8 cellular contexts compared by ENCODE assay signal in the genomic region with DNA sequence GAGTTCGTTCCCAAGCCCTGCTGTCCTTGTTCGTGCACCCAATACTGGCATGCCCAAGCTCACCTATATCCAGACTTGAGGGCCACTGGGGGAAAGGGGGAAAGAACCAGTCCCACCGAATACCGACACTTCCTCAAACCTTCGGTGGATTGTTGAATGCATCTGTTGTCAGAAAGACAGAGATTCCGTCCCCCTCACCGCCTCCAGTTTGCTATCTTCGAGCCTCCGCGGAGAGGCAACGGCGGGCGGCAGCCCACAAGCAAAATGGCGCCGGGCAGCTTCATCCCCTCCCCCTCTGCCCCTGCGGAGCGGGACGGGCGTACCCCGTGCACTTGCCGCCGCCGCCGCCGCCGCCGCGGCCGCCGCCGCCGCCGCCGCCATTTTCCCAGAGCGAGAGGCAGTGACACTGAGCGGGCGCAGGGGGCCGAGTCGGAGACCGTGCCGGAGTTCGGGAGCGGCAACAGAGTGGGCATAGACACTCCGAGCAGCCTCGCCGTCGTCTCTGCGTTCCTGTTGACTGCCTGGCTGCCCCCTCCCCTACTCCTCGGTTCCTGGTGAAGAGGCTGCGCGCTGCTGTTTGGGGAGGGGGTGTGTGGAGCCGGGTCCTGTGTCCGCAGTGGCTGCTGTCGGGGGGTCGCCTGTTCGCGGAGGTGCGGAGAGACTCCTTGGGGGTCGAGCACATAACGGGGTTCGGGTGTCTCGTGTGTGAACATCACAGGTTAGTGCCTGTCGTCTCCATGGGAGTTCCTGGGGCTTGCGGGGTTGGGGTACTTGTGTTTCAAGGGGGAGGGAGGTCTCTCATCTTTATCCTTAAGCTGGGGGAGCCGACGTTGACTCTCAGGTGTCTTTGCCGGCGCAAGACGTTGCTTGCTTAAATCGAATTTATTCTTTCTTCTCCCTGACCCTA. TPM values are rescaled to one million over a fixed set of nuclear protein-coding genes. Genes with fewer than 3 reads are reported as not detected.
A peak's percentile ranks its signal among the peaks of the same experiment; 100 is the strongest.
DNase-seq lines count a peak whose midpoint lies in the region; ATAC-seq and TF ChIP-seq lines count a peak whose summit lies in the region.

KMT2E (plus strand) TSS at position 388 of the 907 bp plus-strand sequence. CDS start 26,748 bp downstream, outside the sequence.

- dilution Hi-C loops in mammary epithelial cell (cut with HindIII; ENCODE audit: low sequenced_read_pairs): no loop called here

- no peaks in the 10 kb centered on the region for H4K20me1 ChIP-seq in mammary epithelial cell (ENCODE audit: insufficient read depth, low read length)

- 3% methylated on average over 26 of the region's 70 CpGs for WGBS in mammary epithelial cell (ENCODE audit: low coverage, missing lambda C conversion rate)

- in situ Hi-C loops in mammary epithelial cell (cut with MboI; ENCODE audit: low sequenced_read_pairs in 2 of 2): no loop called here

- H3K9me3 ChIP-seq in mammary epithelial cell (replicated peaks; ENCODE audit: insufficient read depth, low read length): no peaks in the 10 kb centered on the region

- BruUV-seq in mammary epithelial cell (replicated peaks; lab: Mats Ljungman, UMichigan): no TSS peak

- H2AFZ ChIP-seq in mammary epithelial cell (ENCODE audit: low read depth, low read length): peak within 1 kb of the TSS; percentile 88

- CTCF ChIA-PET in mammary epithelial cell (lab: Charles Lee; ENCODE audit: low non-redundant PET): interaction anchor here (0.6 to 0.7 kb wide), 2 partner anchors 31 to 48 kb away, joined by 3 to 4 read pairs; no protein-coding TSS in a partner anchor

- H3K4me1 ChIP-seq in mammary epithelial cell (ENCODE audit: insufficient read depth, low read length): peaks cover 8% of the 10 kb centered on the region

- peaks cover 92% of the 10 kb centered on the region for H3K79me2 ChIP-seq in mammary epithelial cell (ENCODE audit: insufficient read depth, low read length)

- H3K9ac ChIP-seq in mammary epithelial cell (ENCODE audit: insufficient read depth, low read length): peak within 1 kb of the TSS; percentile 100

- DNase-seq in NCI-H524 (lab: John Stamatoyannopoulos, UW): peak; percentile 74 to 84
- DNase-seq in NCI-H524 treated with DMSO at 0.1 percent for 48 hours (lab: John Stamatoyannopoulos, UW): no peak
- DNase-seq in NCI-H2171 treated with DMSO at 0.1 percent for 48 hours (lab: John Stamatoyannopoulos, UW): peak; percentile 87
- DNase-seq in mammary epithelial cell: peak; percentile 74
- DNase-seq in inferior parietal cortex (ENCODE audit: extremely low spot score): peak; percentile 86
- DNase-seq in stimulated activated CD4-positive, alpha-beta T cell treated with anti-CD3 and anti-CD28 coated beads, Interleukin-12 subunit alpha, Interleukin-12 subunit beta, amount 100 ng/mL, for 24 hours (ENCODE audit: low read depth in 2 of 2): peak; percentile 80 to 83

- H3K36me3 ChIP-seq in mammary epithelial cell (ENCODE audit: insufficient read depth, low read length): no peaks in the 10 kb centered on the region

- peak within 1 kb of the TSS; percentile 94 for H3K4me2 ChIP-seq in mammary epithelial cell (ENCODE audit: insufficient read depth, low read depth, low read length)

- intact Hi-C loops in mammary epithelial cell (cut with micrococcal nuclease): loop anchor here (1.0 to 5.0 kb wide), 4 partner anchors 26 to 213 kb away; no protein-coding TSS in a partner anchor

- H3K27me3 ChIP-seq in mammary epithelial cell (ENCODE audit: insufficient read depth, low read length): no peaks in the 10 kb centered on the region

- H3K4me3 ChIP-seq in WI38 (ENCODE audit: low read depth, low read length): peak within 1 kb of the TSS; percentile 95
- peak within 1 kb of the TSS; percentile 98 to 99 (median 99) for H3K4me3 ChIP-seq in mammary epithelial cell (replicated peaks in 1 of 3; ENCODE audit: insufficient read depth in 1 of 3, low read depth in 2 of 3, low read length in 3 of 3)

- peak; percentile 30 for ATAC-seq in HG03045 (IDR thresholded peaks at IDR 0.05; ENCODE audit: unreplicated experiment)

- H3K27ac ChIP-seq in mammary epithelial cell (ENCODE audit: insufficient read depth, low read depth, low read length): peak within 1 kb of the TSS; percentile 100

- TF ChIP-seq CTCF in WI38 (IDR thresholded peaks at IDR 0.05; ENCODE audit: low read depth, low read length) (no peak; the same call in 1 of the 2 replicates), mammary epithelial cell (conservative IDR thresholded peaks at IDR 0.05 in 1 of 2, IDR thresholded peaks at IDR 0.05 in 1 of 2; ENCODE audit: extremely low read depth in 1 of 2, insufficient read depth in 1 of 2, low read depth in 1 of 2, low read length in 2 of 2) (peak in 1 of 2 donors; percentile 27)

RNA-seq across cellular contexts. Expression of gene KMT2E, which starts in this region (rescaled TPM):
- 10 to 100 TPM; 41.2 to 72.2 TPM for total RNA-seq in mammary epithelial cell
- polyA plus RNA-seq in mammary epithelial cell: 2.4 TPM
- 57.9 TPM for polyA minus RNA-seq in mammary epithelial cell
